ENCODE assay signal across 27 cellular contexts in genomic region chr18:62834715-62835114, GRCh38.
"Had no signal": no experiment of that assay in that cellular context is flagged by ENCODE, and none has a peak within 500 bp of the region (broad histone marks: within the 10 kb centered on the region; RNA-seq: fewer than 3 reads in every experiment).

No MANE protein-coding gene starts in this region.

- H3K4me1 Mint-ChIP-seq: activated naive CD4-positive, alpha-beta T cell treated with anti-CD3 and anti-CD28 coated beads, Interleukin-2, amount 50 U/mL, for 24 hours had no signal

- H3K9me3 ChIP-seq: breast epithelium, MG63 had no signal

- H3K36me3 Mint-ChIP-seq: activated naive CD4-positive, alpha-beta T cell treated with anti-CD3 and anti-CD28 coated beads, Interleukin-2, amount 50 U/mL, for 24 hours had no signal

- H3K4me3 Mint-ChIP-seq: activated B cell treated with CpG ODN at 0.5 μM for 24 hours; activated CD4-positive, alpha-beta T cell treated with anti-CD3 and anti-CD28 coated beads, Interleukin-2, amount 10 ng/mL, durations not matched to agents 24 days and 14 days; activated CD8-positive, alpha-beta memory T cell treated with anti-CD3 and anti-CD28 coated beads, Interleukin-2, amount 10 ng/mL, durations not matched to agents 7 days and 5 days; activated naive CD4-positive, alpha-beta T cell treated with anti-CD3 and anti-CD28 coated beads, Interleukin-2, amount 50 U/mL, for 24 hours; activated T-cell treated with anti-CD3 and anti-CD28 coated beads, Interleukin-2, amount 50 U/mL, for 24 hours; activated T-helper 1 cell treated with anti-CD3 and anti-CD28 coated beads, Interleukin-12 subunit alpha, Interleukin-12 subunit beta, Interleukin-2, Interleukin-4 antibody, amounts not matched to agents 30 ng/mL and 10 ng/mL and 1 ng/mL, durations not matched to agents 14 hours and 24 hours and 36 hours; T-helper 17 cell had no signal

- H3K36me3 ChIP-seq: breast epithelium had no signal

- H3K4me3 ChIP-seq: breast epithelium, MG63 had no signal

- H3K27ac ChIP-seq: breast epithelium had no signal

- H3K27me3 ChIP-seq: breast epithelium, MG63 had no signal

- DNase-seq: activated B cell treated with CpG ODN at 0.5 μM for 24 hours; activated CD4-positive, alpha-beta T cell treated with anti-CD3 and anti-CD28 coated beads for 1 hour; activated CD4-positive, alpha-beta T cell treated with anti-CD3 and anti-CD28 coated beads, Interleukin-2, amount 10 ng/mL, durations not matched to agents 24 days and 14 days; activated CD4-positive, alpha-beta T cell treated with anti-CD3 and anti-CD28 coated beads, Interleukin-2, amount 50 U/mL, for 48 hours; activated CD8-positive, alpha-beta memory T cell treated with anti-CD3 and anti-CD28 coated beads, Interleukin-2, amount 10 ng/mL, durations not matched to agents 7 days and 5 days; activated effector memory CD4-positive, alpha-beta T cell treated with Interleukin-2 at 50 U/mL for 16 hours; activated naive CD4-positive, alpha-beta T cell; activated T-cell treated with anti-CD3 and anti-CD28 coated beads, Interleukin-2, amount 50 U/mL, for 24 hours; aorta; caudate nucleus; MG63; MV-4-11; NCI-H1092 treated with DMSO at 0.1 percent for 48 hours; NCI-H1417 treated with DMSO at 0.1 percent for 48 hours; NCI-H1694 treated with DMSO at 0.1 percent for 48 hours; NCI-H2029 treated with DMSO at 0.1 percent for 48 hours; NCI-H345; NCI-H510A treated with DMSO at 0.1 percent for 48 hours; NCI-H69; NK-92 treated with Interleukin-12 subunit alpha and Interleukin-12 subunit beta, amount 100 ng/mL, for 24 hours; PC-3; SHP77 treated with DMSO at 0.1 percent for 48 hours; T-helper 17 cell; T-helper 9 cell had no signal

- H3K4me1 ChIP-seq: breast epithelium had no signal

- ATAC-seq: activated CD8-positive, alpha-beta memory T cell treated with anti-CD3 and anti-CD28 coated beads, Interleukin-2, amount 10 ng/mL, durations not matched to agents 7 days and 5 days; PC-3; T-helper 17 cell had no signal

- H3K27ac Mint-ChIP-seq: activated B cell treated with CpG ODN at 0.5 μM for 24 hours; activated CD4-positive, alpha-beta T cell treated with anti-CD3 and anti-CD28 coated beads, Interleukin-2, amount 10 ng/mL, durations not matched to agents 24 days and 14 days; activated CD8-positive, alpha-beta memory T cell treated with anti-CD3 and anti-CD28 coated beads, Interleukin-2, amount 10 ng/mL, durations not matched to agents 7 days and 5 days; activated naive CD4-positive, alpha-beta T cell treated with anti-CD3 and anti-CD28 coated beads, Interleukin-2, amount 50 U/mL, for 24 hours; activated T-cell treated with anti-CD3 and anti-CD28 coated beads, Interleukin-2, amount 50 U/mL, for 24 hours; activated T-helper 1 cell treated with anti-CD3 and anti-CD28 coated beads, Interleukin-12 subunit alpha, Interleukin-12 subunit beta, Interleukin-2, Interleukin-4 antibody, amounts not matched to agents 30 ng/mL and 10 ng/mL and 1 ng/mL, durations not matched to agents 14 hours and 24 hours and 36 hours; T-helper 17 cell had no signal

- H3K9me3 Mint-ChIP-seq: activated B cell treated with CpG ODN at 0.5 μM for 24 hours; activated CD4-positive, alpha-beta T cell treated with anti-CD3 and anti-CD28 coated beads, Interleukin-2, amount 10 ng/mL, durations not matched to agents 24 days and 14 days; activated naive CD4-positive, alpha-beta T cell treated with anti-CD3 and anti-CD28 coated beads, Interleukin-2, amount 50 U/mL, for 24 hours; activated T-cell treated with anti-CD3 and anti-CD28 coated beads, Interleukin-2, amount 50 U/mL, for 24 hours; activated T-helper 1 cell treated with anti-CD3 and anti-CD28 coated beads, Interleukin-12 subunit alpha, Interleukin-12 subunit beta, Interleukin-2, Interleukin-4 antibody, amounts not matched to agents 30 ng/mL and 10 ng/mL and 1 ng/mL, durations not matched to agents 14 hours and 24 hours and 36 hours had no signal

- H3K27me3 Mint-ChIP-seq: activated B cell treated with CpG ODN at 0.5 μM for 24 hours; activated CD4-positive, alpha-beta T cell treated with anti-CD3 and anti-CD28 coated beads, Interleukin-2, amount 10 ng/mL, durations not matched to agents 24 days and 14 days; activated CD8-positive, alpha-beta memory T cell treated with anti-CD3 and anti-CD28 coated beads, Interleukin-2, amount 10 ng/mL, durations not matched to agents 7 days and 5 days; activated naive CD4-positive, alpha-beta T cell treated with anti-CD3 and anti-CD28 coated beads, Interleukin-2, amount 50 U/mL, for 24 hours; activated T-cell treated with anti-CD3 and anti-CD28 coated beads, Interleukin-2, amount 50 U/mL, for 24 hours; T-helper 17 cell had no signal
